Comparison of ENCODE assay signal across 1 cellular context in the genomic region with DNA sequence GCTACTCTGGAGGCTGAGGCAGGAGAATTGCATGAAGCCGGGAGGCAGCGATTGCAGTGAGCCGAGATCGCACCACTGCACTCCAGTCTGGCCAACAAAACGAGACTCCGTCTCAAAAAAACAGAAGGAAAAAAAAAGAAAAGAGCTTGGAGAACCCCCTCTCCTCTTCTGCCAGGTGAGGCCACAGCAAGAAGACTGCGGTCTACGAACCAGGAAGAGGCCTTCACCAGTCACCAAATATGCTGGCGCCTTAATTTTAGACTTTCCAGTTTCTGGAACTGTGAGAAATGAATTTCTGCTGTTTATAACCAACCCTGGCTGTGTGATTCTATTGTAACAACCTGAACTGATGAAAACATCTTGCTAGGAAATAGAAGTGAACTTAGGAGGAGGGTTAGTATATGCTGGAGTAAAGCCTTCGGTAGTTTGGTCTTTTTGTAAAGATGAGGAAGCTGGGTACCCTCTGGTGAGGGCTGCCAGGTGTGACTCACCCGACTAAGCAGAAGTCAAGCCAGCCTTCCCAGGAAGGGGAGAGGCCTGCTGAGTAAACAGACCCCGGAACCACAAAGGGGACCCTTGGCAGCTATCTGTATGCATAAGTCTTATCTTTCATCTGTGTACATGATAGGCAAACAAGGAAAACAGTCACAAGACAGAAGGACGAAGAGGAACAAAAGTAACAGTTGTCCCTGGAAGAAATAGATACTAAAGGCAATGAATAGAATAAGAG.
TF ChIP-seq lines count a peak whose summit lies in the region.

No MANE protein-coding gene starts in this region.

TF ChIP-seq in IMR-90, 13 proteins besides CTCF, POLR2A, EP300 and RAD21 (continued from another document):
- TF ChIP-seq CEBPB (IDR thresholded peaks at IDR 0.05; ENCODE audit: low read depth, low read length) = no peak
